Comparison of ENCODE assay signal across 16 cellular contexts in genomic region chr5:77438057-77438456, GRCh38. TPM values are rescaled to one million over a fixed set of nuclear protein-coding genes. Genes with fewer than 3 reads are reported as not detected.
A peak's percentile ranks its signal among the peaks of the same experiment; 100 is the strongest.
DNase-seq lines count a peak whose midpoint lies in the region; ATAC-seq lines count a peak whose summit lies in the region.
"Had no signal": no experiment of that assay in that cellular context is flagged by ENCODE, and none has a peak within 500 bp of the region (broad histone marks: within the 10 kb centered on the region; RNA-seq: fewer than 3 reads in every experiment).

No MANE protein-coding gene starts in this region.

- H3K4me1 ChIP-seq in SJCRH30: no peaks in the 10 kb centered on the region
- H3K4me1 ChIP-seq: BLaER1 had no signal

- ATAC-seq in naive thymus-derived CD8-positive, alpha-beta T cell: no peak

- H3K9me3 Mint-ChIP-seq in naive thymus-derived CD8-positive, alpha-beta T cell: no peaks in the 10 kb centered on the region
- H3K9me3 Mint-ChIP-seq: CD4-positive, alpha-beta memory T cell; H9 had no signal

- peaks cover 4 to 70% (median 25%) of the 10 kb centered on the region in 3 donors for H3K36me3 Mint-ChIP-seq in naive thymus-derived CD8-positive, alpha-beta T cell

- H3K9me3 ChIP-seq in SJCRH30 (replicated peaks): no peaks in the 10 kb centered on the region
- H3K9me3 ChIP-seq: BLaER1 had no signal

- peaks cover 14% of the 10 kb centered on the region for H3K36me3 ChIP-seq in SJCRH30

- POLR2A ChIA-PET in naive thymus-derived CD8-positive, alpha-beta T cell (lab: Charles Lee): no interaction called here

- peak overlapping the region in 1 of 10 donors; percentile 34 for H3K27ac Mint-ChIP-seq in naive thymus-derived CD8-positive, alpha-beta T cell
- H3K27ac Mint-ChIP-seq: CD4-positive, alpha-beta memory T cell had no signal

- no peaks in the 10 kb centered on the region for H3K27me3 ChIP-seq in SJCRH30
- H3K27me3 ChIP-seq: BLaER1 had no signal

- H3K27me3 Mint-ChIP-seq in naive thymus-derived CD8-positive, alpha-beta T cell: no peaks in the 10 kb centered on the region
- H3K27me3 Mint-ChIP-seq: CD4-positive, alpha-beta memory T cell had no signal

- H3K4me1 Mint-ChIP-seq in naive thymus-derived CD8-positive, alpha-beta T cell: no peaks in the 10 kb centered on the region
- H3K4me1 Mint-ChIP-seq: CD14-positive monocyte; CD4-positive, alpha-beta memory T cell; H9 had no signal

- DNase-seq in DMS 273 (lab: John Stamatoyannopoulos, UW; ENCODE audit: unreplicated experiment): peak; percentile 10
- DNase-seq in DMS 273 treated with DMSO at 0.1 percent for 48 hours (lab: John Stamatoyannopoulos, UW): no peak
- DNase-seq in G401 (ENCODE audit: low spot score): peak; percentile 91
- DNase-seq in cerebellum (ENCODE audit: low spot score): peak; percentile 46
- DNase-seq in superior temporal gyrus (ENCODE audit: extremely low spot score): peak; percentile 61
- no peak for DNase-seq in naive thymus-derived CD8-positive, alpha-beta T cell
- DNase-seq in SJCRH30: no peak
- DNase-seq: CD4-positive, alpha-beta memory T cell; DMS53; DND-41; EL; H9; IMR-90 had no signal

- H3K4me3 Mint-ChIP-seq in naive thymus-derived CD8-positive, alpha-beta T cell: no peak overlapping the region
- H3K4me3 Mint-ChIP-seq: CD14-positive monocyte; CD4-positive, alpha-beta memory T cell; H9 had no signal

- H3K27ac ChIP-seq in SJCRH30: no peak overlapping the region
- H3K27ac ChIP-seq: 22Rv1, BLaER1 had no signal

- in situ Hi-C loops in G401 (cut with HindIII; ENCODE audit: low sequenced_read_pairs): no loop called here

- no peak overlapping the region for H3K4me3 ChIP-seq in SJCRH30
- H3K4me3 ChIP-seq: BLaER1 had no signal

RNA-seq across cellular contexts. Expression of gene WDR41, which starts 54.1 kb away (rescaled TPM):
- total RNA-seq in G401 (2014; rRNA removed; shearing (Covaris generic)): 148 and 171 TPM in 2 replicates
- 98.8 TPM for total RNA-seq in cerebellum
- 10 to 100 TPM; 15.5 to 21.9 TPM for total RNA-seq in naive thymus-derived CD8-positive, alpha-beta T cell
- polyA plus RNA-seq in naive thymus-derived CD8-positive, alpha-beta T cell: 10 to 100 TPM; 13.5 to 19.4 (median 14.9) TPM
- total RNA-seq in SJCRH30 (2014; rRNA removed; shearing (Covaris generic)): 67.9 and 85.1 TPM in 2 replicates

Comparison
In these comparisons a context has a peak if more than half of its experiments do, and no peak if none do; other contexts are left out.
1. DNase-seq: peak in DMS 273 (single experiment), G401 (single experiment), cerebellum (single experiment) and superior temporal gyrus (single experiment); none in DMS 273 treated with DMSO at 0.1 percent for 48 hours (single experiment), naive thymus-derived CD8-positive, alpha-beta T cell (0 of 10) and SJCRH30 (0 of 2).